Comparison of ENCODE assay signal across 8 cellular contexts in the genomic region with DNA sequence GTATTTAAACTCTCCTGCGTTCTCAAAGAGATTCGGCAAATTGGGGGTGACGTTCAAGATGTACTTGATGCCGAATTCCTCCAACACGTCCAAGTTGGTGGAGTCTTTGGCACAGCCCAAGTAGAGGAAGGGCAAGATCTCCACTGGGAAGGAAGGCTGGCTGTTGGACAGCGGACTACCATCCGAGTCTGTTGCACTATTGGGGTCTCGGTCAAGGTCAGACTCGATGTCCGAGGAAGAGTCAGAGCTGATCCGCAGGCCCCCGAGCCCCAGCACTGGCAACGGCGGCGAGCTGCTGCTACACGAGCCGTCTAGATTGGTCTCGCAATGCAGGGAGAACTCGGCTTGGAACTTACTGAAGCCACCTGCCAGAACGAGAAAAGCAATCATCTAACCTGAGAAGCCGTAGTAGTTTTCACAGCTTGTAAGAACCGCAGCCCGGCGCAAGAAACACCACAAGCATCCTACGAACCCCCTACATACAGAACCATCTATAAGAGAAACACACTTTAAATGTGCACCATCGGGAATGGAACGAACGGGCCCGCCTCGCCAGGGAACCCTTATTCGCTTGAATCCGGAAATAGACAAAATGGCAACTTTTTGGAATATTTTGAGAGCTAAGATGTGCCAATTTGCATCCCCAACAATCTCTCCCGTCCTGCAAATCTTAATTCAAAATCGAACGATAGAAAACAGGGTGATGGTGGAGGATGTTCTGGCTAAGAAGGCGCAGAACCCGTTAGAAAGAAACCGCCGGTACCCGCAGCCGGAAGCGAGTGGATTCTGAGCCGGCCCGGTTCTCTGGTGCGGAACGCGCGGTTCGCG. TPM values are rescaled to one million over a fixed set of nuclear protein-coding genes. Genes with fewer than 3 reads are reported as not detected.
A peak's percentile ranks its signal among the peaks of the same experiment; 100 is the strongest.
DNase-seq lines count a peak whose midpoint lies in the region; ATAC-seq, FAIRE-seq and TF ChIP-seq lines count a peak whose summit lies in the region.

No MANE protein-coding gene starts in this region.

- H3K36me3 ChIP-seq in PC-9 (ENCODE audit: low read depth) (peaks cover 37% of the 10 kb centered on the region), bronchial epithelial cell (ENCODE audit: control insufficient read depth, insufficient read depth, low read length) (peaks cover 1% of the 10 kb centered on the region), left lung (peaks cover 0 to 25% of the 10 kb centered on the region in 2 donors)

- CTCF ChIA-PET in PC-9 (lab: Charles Lee): no interaction called here

- TF ChIP-seq CTCF in PC-9 (conservative IDR thresholded peaks at IDR 0.05): no peak
- TF ChIP-seq CTCF in bronchial epithelial cell (IDR thresholded peaks at IDR 0.05; ENCODE audit: insufficient read depth, low read length, severe bottlenecking): no peak
- TF ChIP-seq CTCF in left lung (IDR thresholded peaks at IDR 0.05): no peak

- no peak overlapping the region for H2AFZ ChIP-seq in PC-9

- DNase-seq in PC-9 (peak in 1 of 2 experiments; percentile 13), bronchial epithelial cell (ENCODE audit: low read depth) (no peak), left lung (peak in 1 of 2 donors; percentile 81), substantia nigra (lab: John Stamatoyannopoulos, UW) (peak in 3 of 49 donors; percentile 7 to 31 (median 12)), NCI-H774 (lab: John Stamatoyannopoulos, UW) (no peak)

- peak overlapping the region; percentile 58 for H3K4me3 ChIP-seq in GM08714 (ENCODE audit: low read length)
- H3K4me3 ChIP-seq in PC-9: peak overlapping the region; percentile 77
- H3K4me3 ChIP-seq in bronchial epithelial cell (ENCODE audit: low read depth, low read length): peak overlapping the region; percentile 75
- peak overlapping the region; percentile 76 for H3K4me3 ChIP-seq in left lung

- no TSS peak for BruUV-seq in PC-9 (replicated peaks; lab: Mats Ljungman, UMichigan)

- no peak for ATAC-seq in left lung
- no peak for ATAC-seq in HG03457 (IDR thresholded peaks at IDR 0.05; ENCODE audit: unreplicated experiment)
- no peak for ATAC-seq in GM19467 (IDR thresholded peaks at IDR 0.05; ENCODE audit: unreplicated experiment)

- H3K9me2 ChIP-seq in PC-9 (ENCODE audit: insufficient read depth): no peaks in the 10 kb centered on the region

- peaks cover 37% of the 10 kb centered on the region for H4K20me1 ChIP-seq in PC-9 (ENCODE audit: insufficient read depth)

- H3K27me3 ChIP-seq in PC-9 (ENCODE audit: insufficient read depth, low read depth) (no peaks in the 10 kb centered on the region), bronchial epithelial cell (ENCODE audit: control insufficient read depth, insufficient read depth, low read length) (no peaks in the 10 kb centered on the region), left lung (no peaks in the 10 kb centered on the region)

- H3K4me2 ChIP-seq in PC-9: peak overlapping the region; percentile 76

- POLR2A ChIA-PET in PC-9 (lab: Charles Lee; ENCODE audit: unreplicated experiment): interaction anchor here (0.6 kb wide), 1 partner anchor 717 kb away, joined by 3 read pairs; no protein-coding TSS in a partner anchor

- peaks cover 45% of the 10 kb centered on the region for H3K4me1 ChIP-seq in PC-9 (replicated peaks; ENCODE audit: insufficient read depth)
- H3K4me1 ChIP-seq in left lung: peaks cover 29 to 57% of the 10 kb centered on the region in 2 donors

- H3K79me2 ChIP-seq in PC-9 (ENCODE audit: low read depth): peaks cover 74% of the 10 kb centered on the region

- H3K9me3 ChIP-seq in PC-9 (ENCODE audit: insufficient read depth, low read depth) (no peaks in the 10 kb centered on the region), left lung (no peaks in the 10 kb centered on the region)

- peaks cover 67% of the 10 kb centered on the region for H3F3A ChIP-seq in PC-9 (ENCODE audit: insufficient read depth, low read depth)

- peak overlapping the region; percentile 86 for H3K27ac ChIP-seq in PC-9
- H3K27ac ChIP-seq in left lung: peak overlapping the region; percentile 100
- H3K27ac ChIP-seq in substantia nigra (ENCODE audit: low read depth, low read length, poor library complexity, severe bottlenecking): peak overlapping the region; percentile 74

- no peak for FAIRE-seq in bronchial epithelial cell (lab: Jason Lieb, UNC)

- intact Hi-C loops in PC-9 (cut with micrococcal nuclease; ENCODE audit: unreplicated experiment) (loop anchor here (5.0 kb wide), 1 partner anchor 66 kb away; no protein-coding TSS in a partner anchor), left lung (cut with DNase I) (no loop called here)

RNA-seq across cellular contexts. Expression of gene DUSP6, which starts 1.4 kb away (rescaled TPM):
- 14.1 and 18.3 TPM in 2 replicates for total RNA-seq in PC-9 (2021)
- total RNA-seq in bronchial epithelial cell: 12.9 and 149 TPM in 2 replicates
- total RNA-seq in left lung: 100 to 1,000 TPM; 115 to 147 TPM
